Comparison of ENCODE assay signal across 18 cellular contexts in the genomic region with DNA sequence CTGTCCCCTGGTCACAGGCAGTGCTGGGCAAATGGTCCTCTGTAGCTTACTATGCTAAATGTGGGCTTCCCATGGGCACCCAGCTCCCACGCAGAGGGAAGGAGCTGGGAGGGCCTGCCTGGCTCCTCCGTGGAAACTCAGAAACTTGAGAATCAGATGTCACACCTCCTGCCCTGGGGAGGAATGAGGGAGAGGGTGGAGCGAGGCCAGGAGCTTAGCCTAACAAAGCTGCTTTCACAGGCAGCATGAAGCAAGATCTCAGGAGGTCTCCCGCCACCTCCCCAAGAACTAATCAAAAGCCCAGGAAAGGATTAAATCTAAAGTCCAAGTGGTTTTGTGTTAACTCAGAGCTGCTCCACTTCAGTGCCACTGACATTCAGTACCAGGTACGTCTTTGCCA. TPM values are rescaled to one million over a fixed set of nuclear protein-coding genes. Genes with fewer than 3 reads are reported as not detected.
DNase-seq lines count a peak whose midpoint lies in the region; ATAC-seq and TF ChIP-seq lines count a peak whose summit lies in the region.
"Had no signal": no experiment of that assay in that cellular context is flagged by ENCODE, and none has a peak within 500 bp of the region (broad histone marks: within the 10 kb centered on the region; RNA-seq: fewer than 3 reads in every experiment).

No MANE protein-coding gene starts in this region.

- TF ChIP-seq POLR2A in IMR-90 (IDR thresholded peaks at IDR 0.05; ENCODE audit: low read depth, low read length) (no peak), prostate gland (IDR thresholded peaks at IDR 0.05) (no peak)

- H3K36me3 Mint-ChIP-seq in activated naive CD4-positive, alpha-beta T cell treated with anti-CD3 and anti-CD28 coated beads, Interleukin-2, amount 10 ng/mL, durations not matched to agents 7 days and 5 days = no peaks in the 10 kb centered on the region
- H3K36me3 Mint-ChIP-seq: CD4-positive, CD25-positive, alpha-beta regulatory T cell had no signal

- POLR2A ChIA-PET in IMR-90 (lab: Charles Lee; ENCODE audit: unreplicated experiment) = no interaction called here

- H3K36me3 ChIP-seq in IMR-90 (ENCODE audit: control insufficient read depth, insufficient read depth, low read length) = no peaks in the 10 kb centered on the region
- no peaks in the 10 kb centered on the region for H3K36me3 ChIP-seq in prostate gland

- H2BK5ac ChIP-seq in IMR-90 (ENCODE audit: low read depth, low read length, poor library complexity, severe bottlenecking) = no peak overlapping the region

- no peak overlapping the region for H2BK15ac ChIP-seq in IMR-90 (ENCODE audit: low read depth, low read length)

- H4K91ac ChIP-seq in IMR-90 (ENCODE audit: insufficient read depth, low read depth, low read length) = no peak overlapping the region

- H3K18ac ChIP-seq in IMR-90 (ENCODE audit: low read depth, low read length) = no peak overlapping the region

- no peaks in the 10 kb centered on the region for H3K79me1 ChIP-seq in IMR-90 (ENCODE audit: low read depth in 1 of 2, low read length in 2 of 2)

- H3K56ac ChIP-seq in IMR-90 (ENCODE audit: extremely low read depth, insufficient read depth, low read length) = no peak overlapping the region

- in situ Hi-C loops in IMR-90 (cut with MboI; ENCODE audit: low sequenced_read_pairs) = loop anchor here (25.0 kb wide), 1 partner anchor 425 kb away; no protein-coding TSS in a partner anchor

- no peaks in the 10 kb centered on the region for H3K4me1 Mint-ChIP-seq in activated naive CD4-positive, alpha-beta T cell treated with anti-CD3 and anti-CD28 coated beads, Interleukin-2, amount 10 ng/mL, durations not matched to agents 7 days and 5 days
- H3K4me1 Mint-ChIP-seq: CD4-positive, CD25-positive, alpha-beta regulatory T cell had no signal

- 20% methylated on average over 1 of the region's 5 CpGs; no CpG with 5 or more reads in 1 of the 2 experiments for WGBS in IMR-90 (ENCODE audit: extremely low coverage in 2 of 2, insufficient read length in 1 of 2), 2 experiments
- WGBS in prostate gland = 41% methylated on average over 5 of the region's 5 CpGs

- H2AFZ ChIP-seq in IMR-90 (replicated peaks; ENCODE audit: low read length, poor library complexity) = no peak overlapping the region

- H4K5ac ChIP-seq in IMR-90 (ENCODE audit: low read depth, low read length) = no peak overlapping the region

- peaks cover 23% of the 10 kb centered on the region for H3K27me3 ChIP-seq in IMR-90 (ENCODE audit: control insufficient read depth, insufficient read depth, low read length)
- H3K27me3 ChIP-seq in prostate gland (replicated peaks; ENCODE audit: insufficient read depth) = no peaks in the 10 kb centered on the region

- no peak overlapping the region for H2BK20ac ChIP-seq in IMR-90 (ENCODE audit: low read depth, low read length)

- H2AK9ac ChIP-seq in IMR-90 (replicated peaks; ENCODE audit: low read depth, low read length, poor library complexity) = no peak overlapping the region

- H3K4ac ChIP-seq in IMR-90 (ENCODE audit: low read depth, low read length) = no peak overlapping the region; the same call in 1 of the 2 replicates

- no peak overlapping the region for H2BK120ac ChIP-seq in IMR-90 (ENCODE audit: low read depth, low read length)

- H3K4me3 Mint-ChIP-seq in activated naive CD4-positive, alpha-beta T cell treated with anti-CD3 and anti-CD28 coated beads, Interleukin-2, amount 10 ng/mL, durations not matched to agents 7 days and 5 days = no peak overlapping the region
- H3K4me3 Mint-ChIP-seq: CD4-positive, CD25-positive, alpha-beta regulatory T cell; HFFc6 had no signal

- intact Hi-C loops in IMR-90 (cut with micrococcal nuclease) = no loop called here
- intact Hi-C loops in prostate gland (cut with DNase I) = no loop called here

- H3K27ac ChIP-seq in IMR-90 (ENCODE audit: insufficient read depth, low read length) (no peak overlapping the region), prostate gland (no peak overlapping the region)
- H3K27ac ChIP-seq: RWPE1, SK-N-MC had no signal

- H3K9me3 ChIP-seq in IMR-90 (ENCODE audit: control insufficient read depth, insufficient read depth, low read length) = no peaks in the 10 kb centered on the region
- H3K9me3 ChIP-seq in prostate gland = no peaks in the 10 kb centered on the region

- ATAC-seq in IMR-90 (ENCODE audit: low read depth) (peak; percentile 47), HG03354 (IDR thresholded peaks at IDR 0.05; ENCODE audit: poor library complexity, severe bottlenecking, unreplicated experiment) (no peak)

- H3K9ac ChIP-seq in IMR-90 (ENCODE audit: low read depth, low read length) = no peak overlapping the region

- DNase-seq in COLO829 (ENCODE audit: low spot score) (peak; percentile 41), IMR-90 (peak; percentile 34), epithelial cell of esophagus (ENCODE audit: low read depth) (peak; percentile 57), prostate gland (ENCODE audit: low spot score) (peak; percentile 29), GF-D8 (lab: John Stamatoyannopoulos, UW) (no peak)
- DNase-seq in activated naive CD4-positive, alpha-beta T cell treated with anti-CD3 and anti-CD28 coated beads, Interleukin-2, amount 10 ng/mL, durations not matched to agents 7 days and 5 days = no peak
- DNase-seq: CD4-positive, CD25-positive, alpha-beta regulatory T cell; DND-41; GOT3; HFFc6; MM.1S; NCI-H1105; NCI-H2029; NCI-H2227 treated with DMSO at 0.1 percent for 48 hours; NCI-H524 treated with DMSO at 0.1 percent for 48 hours had no signal

- TF ChIP-seq RAD21 in IMR-90 (IDR thresholded peaks at IDR 0.05; ENCODE audit: low read length) = no peak

- no peak overlapping the region for H3K27ac Mint-ChIP-seq in activated naive CD4-positive, alpha-beta T cell treated with anti-CD3 and anti-CD28 coated beads, Interleukin-2, amount 10 ng/mL, durations not matched to agents 7 days and 5 days
- H3K27ac Mint-ChIP-seq: CD4-positive, CD25-positive, alpha-beta regulatory T cell; HFFc6 had no signal

- dilution Hi-C loops in IMR-90 (cut with HindIII; ENCODE audit: low sequenced_read_pairs, unreplicated experiment) = no loop called here

- no peak overlapping the region for H4K8ac ChIP-seq in IMR-90 (ENCODE audit: low read depth in 2 of 2, low read length in 2 of 2)

- H3K9me1 ChIP-seq in IMR-90 (ENCODE audit: insufficient read depth, low read length) = peaks cover 6% of the 10 kb centered on the region; the same call in 1 of the 2 replicates

- no peaks in the 10 kb centered on the region for H4K20me1 ChIP-seq in IMR-90 (ENCODE audit: insufficient read depth, low read length)

- TF ChIP-seq CTCF in IMR-90 (conservative IDR thresholded peaks at IDR 0.05; ENCODE audit: low read depth, low read length) = no peak
- no peak for TF ChIP-seq CTCF in epithelial cell of esophagus (IDR thresholded peaks at IDR 0.05; ENCODE audit: insufficient read depth, low read depth, low read length, missing control alignments)
- TF ChIP-seq CTCF in prostate gland (IDR thresholded peaks at IDR 0.05) = no peak

- CTCF ChIA-PET in IMR-90 (lab: Yijun Ruan, JAX) = no interaction called here
- CTCF ChIA-PET in activated naive CD4-positive, alpha-beta T cell treated with anti-CD3 and anti-CD28 coated beads, Interleukin-2, amount 10 ng/mL, durations not matched to agents 7 days and 5 days (lab: Charles Lee) = interaction anchor here (0.7 to 1.5 kb wide), 4 partner anchors 12 to 21 kb away, joined by 3 to 6 read pairs (median 4); no protein-coding TSS in a partner anchor

- H3K23ac ChIP-seq in IMR-90 (ENCODE audit: low read depth, low read length) = 0 out of 2 replicates have a peak overlapping the region, but pooled peaks have one; percentile 43

- H3K4me2 ChIP-seq in IMR-90 (ENCODE audit: low read depth, low read length) = no peak overlapping the region

- H3K14ac ChIP-seq in IMR-90 (replicated peaks; ENCODE audit: low read depth, low read length) = no peak overlapping the region

- H3K4me1 ChIP-seq in IMR-90 (ENCODE audit: control insufficient read depth, insufficient read depth, low read length) = peaks cover 14% of the 10 kb centered on the region
- no peaks in the 10 kb centered on the region for H3K4me1 ChIP-seq in prostate gland (replicated peaks)

- H2AK5ac ChIP-seq in IMR-90 (ENCODE audit: low read depth, low read length) = no peak overlapping the region

- no peak overlapping the region for H3K4me3 ChIP-seq in IMR-90 (ENCODE audit: insufficient read depth, low read depth, low read length)
- no peak overlapping the region for H3K4me3 ChIP-seq in epithelial cell of esophagus (ENCODE audit: low read length)
- no peak overlapping the region for H3K4me3 ChIP-seq in prostate gland
- H3K4me3 ChIP-seq: SK-N-MC had no signal

- no TSS peak for BruUV-seq in IMR-90 (replicated peaks; lab: Mats Ljungman, UMichigan)

- peaks cover 40% of the 10 kb centered on the region for H3K27me3 Mint-ChIP-seq in activated naive CD4-positive, alpha-beta T cell treated with anti-CD3 and anti-CD28 coated beads, Interleukin-2, amount 10 ng/mL, durations not matched to agents 7 days and 5 days

- H3K9me3 Mint-ChIP-seq in activated naive CD4-positive, alpha-beta T cell treated with anti-CD3 and anti-CD28 coated beads, Interleukin-2, amount 10 ng/mL, durations not matched to agents 7 days and 5 days = no peaks in the 10 kb centered on the region
- H3K9me3 Mint-ChIP-seq: CD4-positive, CD25-positive, alpha-beta regulatory T cell; HFFc6 had no signal

TF ChIP-seq in IMR-90, 13 proteins besides CTCF, POLR2A, EP300 and RAD21:
- TF ChIP-seq ELK1 (IDR thresholded peaks at IDR 0.05; ENCODE audit: borderline replicate concordance, low read depth, low read length) (no peak), MAZ (IDR thresholded peaks at IDR 0.05; ENCODE audit: borderline replicate concordance, low read depth, low read length) (peak; percentile 28; the same call in 1 of the 2 replicates), MXI1 (IDR thresholded peaks at IDR 0.05; ENCODE audit: borderline replicate concordance, low read depth, low read length) (no peak)

RNA-seq across cellular contexts. Expression of gene XYLT2, which starts 33.6 kb away (rescaled TPM):
- 31.9 and 35.0 TPM in 2 replicates for total RNA-seq in IMR-90 (2012; rRNA removed)
- 27.7 and 35.7 TPM in 2 replicates for polyA plus RNA-seq in IMR-90 (2012; rRNA removed)
- 20.7 and 31.6 TPM in 2 replicates for polyA plus RNA-seq in IMR-90 (2012; cell fraction: cytosol; rRNA removed)
- 39.1 and 85.9 TPM in 2 replicates for polyA plus RNA-seq in IMR-90 (2012; cell fraction: nucleus; rRNA removed; ENCODE audit: low replicate concordance)
- 10 to 100 TPM; 44.8 to 49.8 TPM for total RNA-seq in prostate gland

RNA-seq across cellular contexts. Expression of gene TMEM92, which starts 38.0 kb away (rescaled TPM):
- total RNA-seq in IMR-90 (2012; rRNA removed) (0.18 and 0.28 TPM in 2 replicates), prostate gland (under 1 TPM; 0.91 to 0.96 TPM)
- 0.86 and 1.7 TPM in 2 replicates for polyA plus RNA-seq in IMR-90 (2012; rRNA removed)
- 0.90 and 1.4 TPM in 2 replicates for polyA plus RNA-seq in IMR-90 (2012; cell fraction: cytosol; rRNA removed)
- polyA plus RNA-seq in IMR-90 (2012; cell fraction: nucleus; rRNA removed; ENCODE audit: low replicate concordance) = 1.0 and 1.1 TPM in 2 replicates
- total RNA-seq: CD4-positive, CD25-positive, alpha-beta regulatory T cell had no signal
- polyA plus RNA-seq: CD4-positive, CD25-positive, alpha-beta regulatory T cell had no signal

Comparison
In these comparisons a context has a peak if more than half of its experiments do, and no peak if none do; other contexts are left out.
1. DNase-seq: peak in COLO829 (single experiment), IMR-90 (single experiment), epithelial cell of esophagus (single experiment) and prostate gland (single experiment); none in activated naive CD4-positive, alpha-beta T cell treated with anti-CD3 and anti-CD28 coated beads, Interleukin-2, amount 10 ng/mL, durations not matched to agents 7 days and 5 days (single experiment) and GF-D8 (single experiment).